ENCODE assay signal across 23 cellular contexts in the genomic region with DNA sequence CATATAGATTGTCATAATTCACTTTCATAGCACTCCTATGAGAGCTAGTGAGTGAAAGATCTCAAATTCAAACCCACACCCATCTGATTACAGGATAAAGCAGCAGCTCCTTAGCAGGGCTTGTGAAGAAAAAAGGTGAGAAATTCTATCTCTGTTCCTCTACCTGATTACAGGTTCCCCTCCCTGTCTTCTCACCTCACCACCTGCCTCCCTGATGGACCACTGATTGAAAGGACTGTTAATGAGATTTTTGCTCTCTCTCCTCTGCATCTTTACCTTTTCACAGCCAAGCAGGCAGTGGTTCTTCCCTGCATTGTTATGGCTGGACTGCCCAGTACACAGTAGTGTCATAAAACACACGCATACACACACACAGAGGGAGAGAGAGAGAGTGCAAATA.
"Had no signal": no experiment of that assay in that cellular context is flagged by ENCODE, and none has a peak within 500 bp of the region (broad histone marks: within the 10 kb centered on the region; RNA-seq: fewer than 3 reads in every experiment).

No MANE protein-coding gene starts in this region.

- H3K27ac Mint-ChIP-seq: naive thymus-derived CD4-positive, alpha-beta T cell had no signal

- H3K9me3 ChIP-seq: colonic mucosa, esophagus squamous epithelium, gastrocnemius medialis, lower lobe of right lung had no signal

- H3K36me3 ChIP-seq: colonic mucosa, esophagus squamous epithelium, gastrocnemius medialis, heart right ventricle, left lung, lower lobe of right lung had no signal

- H3K4me1 ChIP-seq: colonic mucosa, gastrocnemius medialis, left lung, lower lobe of right lung had no signal

- DNase-seq: colonic mucosa; dermis blood vessel endothelial cell; dorsolateral prefrontal cortex; effector CD4-positive, alpha-beta T cell; effector memory CD4-positive, alpha-beta T cell; erythroblast; esophagus squamous epithelium; foreskin fibroblast; foreskin melanocyte; gastrocnemius medialis; glutamatergic neuron; head of caudate nucleus; heart right ventricle; hippocampal formation; left cardiac atrium; left lung; left ventricle myocardium superior; lower lobe of right lung; mesenchymal stem cell; midbrain; naive thymus-derived CD4-positive, alpha-beta T cell had no signal

- H3K4me1 Mint-ChIP-seq: naive thymus-derived CD4-positive, alpha-beta T cell had no signal

- H3K4me3 ChIP-seq: colonic mucosa, dorsolateral prefrontal cortex, esophagus squamous epithelium, gastrocnemius medialis, heart right ventricle, left lung, lower lobe of right lung had no signal

- H3K4me3 Mint-ChIP-seq: naive thymus-derived CD4-positive, alpha-beta T cell had no signal

- H3K27ac ChIP-seq: colonic mucosa, dorsolateral prefrontal cortex, epithelial cell of prostate, esophagus squamous epithelium, gastrocnemius medialis, heart right ventricle, left lung, lower lobe of right lung had no signal

- ATAC-seq: esophagus mucosa; gastrocnemius medialis; heart right ventricle; left cardiac atrium; left lung; left ventricle myocardium superior; lower lobe of right lung; naive thymus-derived CD4-positive, alpha-beta T cell had no signal

- H3K27me3 ChIP-seq: colonic mucosa, dorsolateral prefrontal cortex, esophagus squamous epithelium, gastrocnemius medialis, heart right ventricle, left lung had no signal
